22 cellular contexts compared by ENCODE assay signal in genomic region chr1:29384496-29385015, GRCh38.
"Had no signal": no experiment of that assay in that cellular context is flagged by ENCODE, and none has a peak within 500 bp of the region (broad histone marks: within the 10 kb centered on the region; RNA-seq: fewer than 3 reads in every experiment).

No MANE protein-coding gene starts in this region.

- H3K27me3 ChIP-seq: body of pancreas had no signal

- ATAC-seq: activated CD8-positive, alpha-beta T cell treated with anti-CD3 and anti-CD28 coated beads, Interleukin-2, amount 10 ng/mL, durations not matched to agents 7 days and 5 days; activated T-cell treated with anti-CD3 and anti-CD28 coated beads, Interleukin-2, amount 50 U/mL, for 72 hours; body of pancreas; K562; T-helper 17 cell; WTC11 had no signal

- FAIRE-seq: K562, RCC 7860 had no signal

- H3K4me3 ChIP-seq: body of pancreas, K562 had no signal

- H3K27ac ChIP-seq: body of pancreas had no signal

- H3K4me1 ChIP-seq: body of pancreas had no signal

- DNase-seq: activated CD4-positive, alpha-beta T cell treated with anti-CD3 and anti-CD28 coated beads for 48 hours; activated CD4-positive, alpha-beta T cell treated with anti-CD3 and anti-CD28 coated beads, Interleukin-2, amount 50 U/mL, for 4 hours; activated CD4-positive, CD25-positive, alpha-beta regulatory T cell treated with anti-CD3 and anti-CD28 coated beads, Interleukin-2, amount 50 U/mL, for 72 hours; activated CD8-positive, alpha-beta T cell treated with anti-CD3 and anti-CD28 coated beads, Interleukin-2, amount 10 ng/mL, durations not matched to agents 7 days and 5 days; activated naive CD4-positive, alpha-beta T cell treated with anti-CD3 and anti-CD28 coated beads, Interleukin-2, amount 50 U/mL, for 16 hours; activated T-cell treated with anti-CD3 and anti-CD28 coated beads, Interleukin-2, amount 50 U/mL, for 72 hours; aorta; body of pancreas; Karpas-422; MM.1S; NCI-H1105; NCI-H1436; NCI-H1694 treated with DMSO at 0.1 percent for 48 hours; NCI-H2029 treated with DMSO at 0.1 percent for 48 hours; NCI-H510A treated with DMSO at 0.1 percent for 48 hours; NK-92 treated with Interleukin-12 subunit alpha and Interleukin-12 subunit beta, amount 100 ng/mL, for 24 hours; SIG-M5; T-helper 17 cell; T-helper 9 cell had no signal
